In the genomic region with DNA sequence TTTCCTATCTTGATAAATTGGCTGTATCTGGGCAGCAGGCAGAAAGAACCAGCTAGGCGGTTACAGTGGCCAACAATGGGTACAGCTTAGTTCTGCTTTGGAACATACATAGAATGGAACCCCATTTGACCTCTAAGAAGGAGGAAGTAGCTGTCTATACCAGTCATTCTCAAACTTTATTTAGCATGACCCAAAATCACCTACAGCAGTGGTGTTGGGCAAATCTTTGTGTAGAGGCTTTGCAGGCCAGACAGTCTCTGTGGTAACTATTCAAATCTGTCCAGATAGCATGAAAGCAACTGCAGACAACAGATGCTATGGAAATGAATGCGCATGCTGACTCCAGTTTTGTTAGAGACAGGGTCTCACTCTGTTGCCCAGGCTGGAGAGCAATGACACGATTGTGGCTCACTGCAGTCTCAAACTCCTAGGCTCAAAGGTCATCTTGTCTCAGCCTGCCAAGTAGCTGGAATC, we compare ENCODE assay signal across 10 cellular contexts. TPM values are rescaled to one million over a fixed set of nuclear protein-coding genes. Genes with fewer than 3 reads are reported as not detected.
DNase-seq lines count a peak whose midpoint lies in the region; ATAC-seq and TF ChIP-seq lines count a peak whose summit lies in the region.
"Had no signal": no experiment of that assay in that cellular context is flagged by ENCODE, and none has a peak within 500 bp of the region (broad histone marks: within the 10 kb centered on the region; RNA-seq: fewer than 3 reads in every experiment).

No MANE protein-coding gene starts in this region.

- H3K27me3 Mint-ChIP-seq in activated T-cell treated with anti-CD3 and anti-CD28 coated beads, Interleukin-2, amount 50 U/mL, for 72 hours (ENCODE audit: low read depth): peaks cover 7% of the 10 kb centered on the region

- H3K36me3 Mint-ChIP-seq in activated T-cell treated with anti-CD3 and anti-CD28 coated beads, Interleukin-2, amount 50 U/mL, for 72 hours (ENCODE audit: insufficient read depth in 2 of 2): peaks cover 7 to 18% of the 10 kb centered on the region in 2 donors
- H3K36me3 Mint-ChIP-seq in stimulated activated effector memory CD8-positive, alpha-beta T cell treated with anti-CD3 and anti-CD28 coated beads, Interleukin-12 subunit alpha, Interleukin-12 subunit beta, amount 100 ng/mL, for 72 hours: no peaks in the 10 kb centered on the region

- peaks cover 56% of the 10 kb centered on the region for H4K20me1 ChIP-seq in OCI-LY3 (ENCODE audit: insufficient read depth, low read length)

- no peak overlapping the region for H2AFZ ChIP-seq in OCI-LY3 (ENCODE audit: low read depth, low read length)
- H2AFZ ChIP-seq: PC-9 had no signal

- peaks cover 82% of the 10 kb centered on the region for H3K4me1 ChIP-seq in OCI-LY3 (ENCODE audit: low read length)
- no peaks in the 10 kb centered on the region for H3K4me1 ChIP-seq in body of pancreas

- peaks cover 26% of the 10 kb centered on the region for H3K4me1 Mint-ChIP-seq in activated T-cell treated with anti-CD3 and anti-CD28 coated beads, Interleukin-2, amount 50 U/mL, for 72 hours (ENCODE audit: low read depth)
- H3K4me1 Mint-ChIP-seq in stimulated activated effector memory CD8-positive, alpha-beta T cell treated with anti-CD3 and anti-CD28 coated beads, Interleukin-12 subunit alpha, Interleukin-12 subunit beta, amount 100 ng/mL, for 72 hours: peaks cover 6% of the 10 kb centered on the region
- H3K4me1 Mint-ChIP-seq: nephron progenitor cell had no signal

- no peak for DNase-seq in activated T-cell treated with anti-CD3 and anti-CD28 coated beads, Interleukin-2, amount 50 U/mL, for 72 hours
- DNase-seq in activated T-cell treated with anti-CD3 and anti-CD28 coated beads, Interleukin-2, amount 50 U/mL, for 48 hours: no peak
- no peak for DNase-seq in stimulated activated effector memory CD8-positive, alpha-beta T cell treated with anti-CD3 and anti-CD28 coated beads, Interleukin-12 subunit alpha, Interleukin-12 subunit beta, amount 100 ng/mL, for 72 hours (ENCODE audit: low spot score in 2 of 2)
- DNase-seq in body of pancreas (no peak), NCI-H2107 (lab: John Stamatoyannopoulos, UW) (no peak), substantia nigra (lab: John Stamatoyannopoulos, UW) (no peak)
- DNase-seq: nephron progenitor cell, PC-9 had no signal

- intact Hi-C loops in body of pancreas (cut with DNase I): no loop called here

- H3K4me2 ChIP-seq in OCI-LY3 (ENCODE audit: low read length): peak overlapping the region; percentile 64
- H3K4me2 ChIP-seq: PC-9 had no signal

- H3K27me3 ChIP-seq in OCI-LY3 (ENCODE audit: low read depth, low read length) (no peaks in the 10 kb centered on the region), body of pancreas (no peaks in the 10 kb centered on the region)

- TF ChIP-seq CTCF in OCI-LY3 (IDR thresholded peaks at IDR 0.05; ENCODE audit: low read depth, low read length) (no peak), body of pancreas (IDR thresholded peaks at IDR 0.05) (no peak)

- peaks cover 0 to 2% of the 10 kb centered on the region in 2 donors for H3K9me3 Mint-ChIP-seq in activated T-cell treated with anti-CD3 and anti-CD28 coated beads, Interleukin-2, amount 50 U/mL, for 72 hours
- H3K9me3 Mint-ChIP-seq in stimulated activated effector memory CD8-positive, alpha-beta T cell treated with anti-CD3 and anti-CD28 coated beads, Interleukin-12 subunit alpha, Interleukin-12 subunit beta, amount 100 ng/mL, for 72 hours: peaks cover 7% of the 10 kb centered on the region

- WGBS in body of pancreas, 2 donors: 69 to 71% methylated on average over 3 of the region's 3 CpGs

- ATAC-seq in activated T-cell treated with anti-CD3 and anti-CD28 coated beads, Interleukin-2, amount 50 U/mL, for 72 hours (replicated peaks in 1 of 2): peak; percentile 73 to 79
- ATAC-seq in HG02885 (IDR thresholded peaks at IDR 0.05; ENCODE audit: poor library complexity, unreplicated experiment) (peak; percentile 70), body of pancreas (no peak)
- peak; percentile 71 for ATAC-seq in stimulated activated effector memory CD8-positive, alpha-beta T cell treated with anti-CD3 and anti-CD28 coated beads, Interleukin-12 subunit alpha, Interleukin-12 subunit beta, amount 100 ng/mL, for 72 hours

- peak overlapping the region; percentile 78 for H3K4me3 ChIP-seq in OCI-LY3 (ENCODE audit: low read length)
- H3K4me3 ChIP-seq in body of pancreas: no peak overlapping the region
- H3K4me3 ChIP-seq: PC-9 had no signal

- H3K27ac Mint-ChIP-seq in activated T-cell treated with anti-CD3 and anti-CD28 coated beads, Interleukin-2, amount 50 U/mL, for 72 hours: no peak overlapping the region
- H3K27ac Mint-ChIP-seq in stimulated activated effector memory CD8-positive, alpha-beta T cell treated with anti-CD3 and anti-CD28 coated beads, Interleukin-12 subunit alpha, Interleukin-12 subunit beta, amount 100 ng/mL, for 72 hours: no peak overlapping the region
- H3K27ac Mint-ChIP-seq: nephron progenitor cell had no signal

- H3K79me2 ChIP-seq in OCI-LY3 (ENCODE audit: low read length): peaks cover 85% of the 10 kb centered on the region

- H3K9ac ChIP-seq in OCI-LY3 (ENCODE audit: low read length): peak overlapping the region; percentile 94

- H3K4me3 Mint-ChIP-seq in activated T-cell treated with anti-CD3 and anti-CD28 coated beads, Interleukin-2, amount 50 U/mL, for 72 hours: peak overlapping the region in 1 of 2 donors; percentile 59
- H3K4me3 Mint-ChIP-seq in stimulated activated effector memory CD8-positive, alpha-beta T cell treated with anti-CD3 and anti-CD28 coated beads, Interleukin-12 subunit alpha, Interleukin-12 subunit beta, amount 100 ng/mL, for 72 hours: no peak overlapping the region
- H3K4me3 Mint-ChIP-seq: nephron progenitor cell had no signal

- peak overlapping the region; percentile 92 for H3K27ac ChIP-seq in OCI-LY3 (ENCODE audit: low read length)
- no peak overlapping the region for H3K27ac ChIP-seq in body of pancreas
- no peak overlapping the region for H3K27ac ChIP-seq in substantia nigra (ENCODE audit: low read depth, low read length, poor library complexity, severe bottlenecking)
- H3K27ac ChIP-seq: PC-9 had no signal

- H3K36me3 ChIP-seq in OCI-LY3 (replicated peaks; ENCODE audit: low read depth, low read length) (peaks cover 75% of the 10 kb centered on the region), body of pancreas (replicated peaks in 1 of 2; ENCODE audit: insufficient read depth in 1 of 2, low read depth in 2 of 2) (no peaks in the 10 kb centered on the region)

- H3K9me3 ChIP-seq in OCI-LY3 (ENCODE audit: insufficient read depth, low read length) (peaks cover 33% of the 10 kb centered on the region), body of pancreas (peaks cover 0 to 5% (median 0%) of the 10 kb centered on the region in 3 donors)

- TF ChIP-seq POLR2A in body of pancreas (IDR thresholded peaks at IDR 0.05): no peak

RNA-seq across cellular contexts. Expression of gene KCNC3, which starts 12.0 kb away (rescaled TPM):
- 1 to 10 TPM; 5.2 to 8.3 TPM for total RNA-seq in activated T-cell treated with anti-CD3 and anti-CD28 coated beads, Interleukin-2, amount 50 U/mL, for 72 hours
- 1 to 10 TPM; 1.8 to 6.3 TPM for total RNA-seq in body of pancreas

RNA-seq across cellular contexts. Expression of gene NAPSA, which starts 24.3 kb away (rescaled TPM):
- 10 to 100 TPM; 43.2 to 53.3 TPM for total RNA-seq in activated T-cell treated with anti-CD3 and anti-CD28 coated beads, Interleukin-2, amount 50 U/mL, for 72 hours
- 1 to 10 TPM; 1.8 to 2.3 TPM for total RNA-seq in body of pancreas

RNA-seq across cellular contexts. Expression of gene NR1H2, which starts 35.1 kb away (rescaled TPM):
- total RNA-seq in activated T-cell treated with anti-CD3 and anti-CD28 coated beads, Interleukin-2, amount 50 U/mL, for 72 hours: 10 to 100 TPM; 68.2 to 80.1 TPM
- total RNA-seq in body of pancreas: 10 to 100 TPM; 43.2 to 50.1 TPM

RNA-seq across cellular contexts. Expression of gene POLD1, which starts 43.0 kb away (rescaled TPM):
- total RNA-seq in activated T-cell treated with anti-CD3 and anti-CD28 coated beads, Interleukin-2, amount 50 U/mL, for 72 hours: 100 to 1,000 TPM; 133 to 162 TPM
- 10 to 100 TPM; 13.2 to 13.8 TPM for total RNA-seq in body of pancreas

Comparison
In these comparisons a context has a peak if more than half of its experiments do, and no peak if none do; other contexts are left out.
1. RNA of gene NAPSA, which starts 24.3 kb away (total RNA-seq): 43.2 to 53.3 TPM in activated T-cell treated with anti-CD3 and anti-CD28 coated beads, Interleukin-2, amount 50 U/mL, for 72 hours; 1.8 to 2.3 TPM in body of pancreas; every median in the first group is over 10 times any median in the second.